Comparison of ENCODE assay signal across 12 cellular contexts in the genomic region with DNA sequence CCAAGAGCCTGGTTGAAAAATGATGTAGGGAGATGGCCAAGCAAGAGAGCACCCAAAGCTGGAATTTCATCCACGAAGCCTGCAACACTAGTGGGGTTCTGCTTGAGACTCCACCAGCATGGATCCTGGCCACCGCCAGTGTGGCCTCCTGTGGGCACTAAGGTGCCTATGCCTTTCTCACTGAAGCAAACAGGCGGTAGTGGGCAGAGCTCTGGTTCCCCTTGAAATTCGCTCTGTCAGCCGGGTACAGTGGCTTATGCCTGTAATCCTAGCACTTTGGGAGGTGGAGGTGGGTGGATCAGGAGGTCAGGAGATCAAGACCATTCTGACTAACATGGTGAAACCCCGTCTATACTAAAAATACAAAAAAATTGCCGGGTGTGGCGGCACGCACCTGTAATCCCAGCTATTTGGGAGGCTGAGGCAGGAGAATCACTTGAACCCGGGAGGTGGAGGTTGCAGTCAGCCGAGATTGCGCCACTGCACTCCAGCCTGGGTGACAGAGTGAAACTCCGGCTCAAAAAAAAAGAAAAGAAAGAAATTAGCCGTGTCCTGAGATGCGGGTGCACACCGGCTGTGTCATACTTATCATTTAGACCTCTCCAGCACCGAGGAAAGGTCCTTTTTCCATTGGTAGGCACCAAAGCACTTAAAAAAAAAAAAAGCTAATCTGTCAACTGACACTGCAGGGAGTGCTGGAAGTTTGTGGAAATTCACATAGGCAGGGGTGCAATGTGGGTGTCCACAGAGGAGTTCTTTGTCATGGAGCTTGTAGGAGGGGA. TPM values are rescaled to one million over a fixed set of nuclear protein-coding genes. Genes with fewer than 3 reads are reported as not detected.
DNase-seq lines count a peak whose midpoint lies in the region; ATAC-seq and TF ChIP-seq lines count a peak whose summit lies in the region.
"Had no signal": no experiment of that assay in that cellular context is flagged by ENCODE, and none has a peak within 500 bp of the region (broad histone marks: within the 10 kb centered on the region; RNA-seq: fewer than 3 reads in every experiment).

No MANE protein-coding gene starts in this region.

- POLR2A ChIA-PET in MCF 10A (lab: Yijun Ruan, JAX) = interaction anchor here (0.5 to 2.3 kb wide), 3 partner anchors 27 to 1224 kb away, joined by 3 to 6 read pairs (median 4); no protein-coding TSS in a partner anchor

- no TSS peak for BruUV-seq in MCF 10A (replicated peaks; lab: Mats Ljungman, UMichigan)

- H3K4me1 Mint-ChIP-seq in MCF 10A (ENCODE audit: insufficient read depth, unreplicated experiment) (peaks cover 13% of the 10 kb centered on the region), T-helper 17 cell (peaks cover 52% of the 10 kb centered on the region)

- H3K27me3 ChIP-seq in breast epithelium = no peaks in the 10 kb centered on the region
- H3K27me3 ChIP-seq in suprapubic skin = no peaks in the 10 kb centered on the region
- H3K27me3 ChIP-seq: ovary had no signal

- H3K27ac ChIP-seq in breast epithelium = peak overlapping the region in 1 of 2 donors; percentile 40
- H3K27ac ChIP-seq in suprapubic skin = peak overlapping the region; percentile 59
- H3K27ac ChIP-seq: ovary had no signal

- WGBS in suprapubic skin = 87% methylated on average over 16 of the region's 17 CpGs

- intact Hi-C loops in breast epithelium (cut with DNase I; ENCODE audit: low total_unique reads) = no loop called here
- intact Hi-C loops in MCF 10A (cut with micrococcal nuclease) = no loop called here
- intact Hi-C loops in head of caudate nucleus (cut with DNase I) = no loop called here

- TF ChIP-seq CTCF in breast epithelium (IDR thresholded peaks at IDR 0.05) (no peak), MCF 10A (IDR thresholded peaks at IDR 0.05; ENCODE audit: unreplicated experiment) (no peak), suprapubic skin (IDR thresholded peaks at IDR 0.05) (no peak), GM13976 (IDR thresholded peaks at IDR 0.05; ENCODE audit: borderline replicate concordance, control extremely low read depth, extremely low read depth, insufficient read depth, missing control alignments) (no peak)

- H3K36me3 ChIP-seq in breast epithelium (no peaks in the 10 kb centered on the region), suprapubic skin (peaks cover 6% of the 10 kb centered on the region)
- H3K36me3 ChIP-seq: ovary had no signal

- H3K4me3 Mint-ChIP-seq in MCF 10A (ENCODE audit: unreplicated experiment) (no peak overlapping the region), T-helper 17 cell (peak overlapping the region; percentile 94)

- TF ChIP-seq EP300 in suprapubic skin (IDR thresholded peaks at IDR 0.05) = no peak

- CTCF ChIA-PET in MCF 10A (lab: Yijun Ruan, JAX) = interaction anchor here (1.8 kb wide), 1 partner anchor 107 kb away, joined by 8 read pairs; no protein-coding TSS in a partner anchor

- peaks cover 34% of the 10 kb centered on the region for H3K36me3 Mint-ChIP-seq in MCF 10A (ENCODE audit: insufficient read depth, unreplicated experiment)
- peaks cover 3% of the 10 kb centered on the region for H3K36me3 Mint-ChIP-seq in T-helper 17 cell (ENCODE audit: low read depth)

- ATAC-seq in T-helper 17 cell = peak; percentile 36

- no peak for DNase-seq in breast epithelium (ENCODE audit: low spot score in 2 of 2)
- DNase-seq in MCF 10A (ENCODE audit: unreplicated experiment) = no peak
- DNase-seq in T-helper 17 cell = no peak
- peak in 24 of 42 donors; percentile 7 to 75 (median 34) for DNase-seq in head of caudate nucleus
- DNase-seq in suprapubic skin (ENCODE audit: low spot score in 2 of 2) = no peak
- no peak for DNase-seq in UCSD-AML1 (lab: John Stamatoyannopoulos, UW; ENCODE audit: unreplicated experiment)
- no peak for DNase-seq in SHP77 treated with DMSO at 0.1 percent for 48 hours (lab: John Stamatoyannopoulos, UW)
- no peak for DNase-seq in GM13976 (ENCODE audit: low spot score)
- DNase-seq: C1 segment of cervical spinal cord, NCI-H1930, ovary, Right ventricle myocardium superior had no signal

- in situ Hi-C loops in GM13976 (cut with MboI; ENCODE audit: low sequenced_read_pairs, unreplicated experiment) = no loop called here

- H3K27ac Mint-ChIP-seq in MCF 10A (ENCODE audit: low read depth, unreplicated experiment) (no peak overlapping the region), T-helper 17 cell (peak overlapping the region; percentile 95)

- H3K4me3 ChIP-seq in breast epithelium = peak overlapping the region; percentile 17 to 31 (median 27)
- peak overlapping the region; percentile 32 for H3K4me3 ChIP-seq in suprapubic skin
- H3K4me3 ChIP-seq: ovary had no signal

- no peaks in the 10 kb centered on the region for H3K4me1 ChIP-seq in breast epithelium
- peaks cover 22% of the 10 kb centered on the region for H3K4me1 ChIP-seq in suprapubic skin

- TF ChIP-seq POLR2A in breast epithelium (IDR thresholded peaks at IDR 0.05) = no peak
- no peak for TF ChIP-seq POLR2A in suprapubic skin (IDR thresholded peaks at IDR 0.05)

- H3K9me3 Mint-ChIP-seq in MCF 10A (ENCODE audit: unreplicated experiment) = no peaks in the 10 kb centered on the region

- H3K27me3 Mint-ChIP-seq in MCF 10A (ENCODE audit: insufficient read depth, unreplicated experiment) (no peaks in the 10 kb centered on the region), T-helper 17 cell (no peaks in the 10 kb centered on the region)

- H3K9me3 ChIP-seq in breast epithelium (peaks cover 0 to 4% of the 10 kb centered on the region in 2 donors), T-helper 17 cell (ENCODE audit: control insufficient read depth, low read length, poor library complexity, severe bottlenecking) (no peaks in the 10 kb centered on the region), suprapubic skin (no peaks in the 10 kb centered on the region)
- H3K9me3 ChIP-seq: ovary had no signal

RNA-seq across cellular contexts. Expression of a gene that starts 28.3 kb away (rescaled TPM):
- 10 to 100 TPM; 32.3 to 45.3 (median 35.4) TPM for total RNA-seq in breast epithelium
- 35.1 and 36.2 TPM in 2 replicates for total RNA-seq in MCF 10A (2022)
- 10 to 100 TPM; 77.4 to 83.0 TPM for total RNA-seq in T-helper 17 cell
- total RNA-seq in suprapubic skin = 10 to 100 TPM; 34.3 to 42.3 (median 35.9) TPM

RNA-seq across cellular contexts. Expression of a gene that starts 49.5 kb away (rescaled TPM):
- total RNA-seq in breast epithelium (1 to 10 TPM; 2.0 to 2.9 (median 2.2) TPM), MCF 10A (2022) (0.14 and 0.15 TPM in 2 replicates), T-helper 17 cell (100 to 1,000 TPM; 245 to 291 TPM), suprapubic skin (1 to 10 TPM in 3 of 4 donors, under 1 TPM in 1; 0.68 to 4.5 (median 1.6) TPM)

Comparison
In these comparisons a context has a peak if more than half of its experiments do, and no peak if none do; other contexts are left out.
1. DNase-seq: peak in head of caudate nucleus (24 of 42); none in breast epithelium (0 of 2), MCF 10A (single experiment), T-helper 17 cell (0 of 3), suprapubic skin (0 of 2), UCSD-AML1 (single experiment), SHP77 treated with DMSO at 0.1 percent for 48 hours (single experiment) and GM13976 (single experiment).
2. RNA of a gene that starts 49.5 kb away (total RNA-seq): 245 to 291 TPM in T-helper 17 cell; 2.0 to 2.9 TPM in breast epithelium, 0.68 to 4.5 TPM in suprapubic skin and 0.14 to 0.15 TPM in MCF 10A; every median in the first group is over 10 times any median in the second.